In the genomic region with DNA sequence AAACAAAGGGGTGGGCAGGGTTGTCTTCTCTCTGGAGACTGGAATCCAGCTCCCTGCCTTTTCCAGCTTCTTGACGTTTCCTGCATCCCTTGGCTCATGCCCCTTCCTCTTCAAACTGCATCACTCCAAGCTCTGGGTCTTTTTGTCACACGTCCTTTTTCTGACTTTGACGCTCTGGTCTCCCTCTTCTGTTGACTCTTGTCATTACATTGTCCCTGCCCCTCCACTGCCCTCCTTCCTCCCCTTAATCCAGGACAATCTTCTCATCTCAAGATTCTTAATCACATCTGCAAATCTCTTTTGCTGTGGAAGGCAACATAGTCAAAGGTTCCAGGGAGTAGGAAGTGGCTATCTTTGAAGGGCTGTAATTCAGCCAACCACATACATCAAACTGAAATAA, we compare ENCODE assay signal across 25 cellular contexts.
DNase-seq lines count a peak whose midpoint lies in the region; ATAC-seq, FAIRE-seq and TF ChIP-seq lines count a peak whose summit lies in the region.
"Had no signal": no experiment of that assay in that cellular context is flagged by ENCODE, and none has a peak within 500 bp of the region (broad histone marks: within the 10 kb centered on the region; RNA-seq: fewer than 3 reads in every experiment).

No MANE protein-coding gene starts in this region.

- in situ Hi-C loops in brain microvascular endothelial cell (cut with HindIII; ENCODE audit: low pct_ligation_motif_present, low sequenced_read_pairs): no loop called here

- DNase-seq in D341Med (ENCODE audit: low spot score) (peak; percentile 37), GM12892 (ENCODE audit: insufficient read length) (no peak), NCI-H82 treated with DMSO at 0.1 percent for 48 hours (lab: John Stamatoyannopoulos, UW; ENCODE audit: unreplicated experiment) (peak; percentile 21), brain microvascular endothelial cell (no peak), OCI-M2 (lab: John Stamatoyannopoulos, UW; ENCODE audit: unreplicated experiment) (no peak), NCI-H1105 (lab: John Stamatoyannopoulos, UW) (no peak)
- DNase-seq: activated CD4-positive, alpha-beta T cell treated with anti-CD3 and anti-CD28 coated beads, Interleukin-2, amount 10 ng/mL, durations not matched to agents 7 days and 5 days; activated naive CD8-positive, alpha-beta T cell treated with anti-CD3 and anti-CD28 coated beads, Interleukin-2, amount 10 ng/mL, durations not matched to agents 7 days and 5 days; body of pancreas; esophagus squamous epithelium; MV-4-11; NCI-H1694 treated with DMSO at 0.1 percent for 48 hours; NCI-H526 treated with DMSO at 0.1 percent for 48 hours; OCI-M1; SHP77; substantia nigra; T-cell had no signal

- no peak overlapping the region for H3K27ac ChIP-seq in brain microvascular endothelial cell
- H3K27ac ChIP-seq: body of pancreas, esophagus squamous epithelium, gastroesophageal sphincter, neural progenitor cell had no signal

- no peaks in the 10 kb centered on the region for H3K36me3 ChIP-seq in brain microvascular endothelial cell (replicated peaks)
- H3K36me3 ChIP-seq: esophagus squamous epithelium, gastroesophageal sphincter, neural progenitor cell had no signal

- no peaks in the 10 kb centered on the region for H3K27me3 ChIP-seq in brain microvascular endothelial cell (replicated peaks)
- H3K27me3 ChIP-seq: body of pancreas, esophagus squamous epithelium, gastroesophageal sphincter, neural progenitor cell had no signal

- TF ChIP-seq POLR2A in GM12892 (IDR thresholded peaks at IDR 0.05; ENCODE audit: low read depth, low read length): no peak

- no peak overlapping the region for H3K4me3 ChIP-seq in brain microvascular endothelial cell (ENCODE audit: low read depth, low read length)
- H3K4me3 ChIP-seq: body of pancreas, esophagus squamous epithelium, gastroesophageal sphincter, neural progenitor cell had no signal

- TF ChIP-seq CTCF in brain microvascular endothelial cell (IDR thresholded peaks at IDR 0.05; ENCODE audit: low read depth, low read length, missing control alignments): peak; percentile 11

- peak; percentile 30 for FAIRE-seq in GM12892 (lab: Jason Lieb, UNC)
- FAIRE-seq: colon, G401.6, keratinocyte, TTC549 had no signal

- no peak for ATAC-seq in HG03095 (IDR thresholded peaks at IDR 0.05; ENCODE audit: unreplicated experiment)
- no peak for ATAC-seq in HG02981 (IDR thresholded peaks at IDR 0.05; ENCODE audit: unreplicated experiment)
- ATAC-seq: body of pancreas, gastroesophageal sphincter, T-cell had no signal

Comparison
In these comparisons a context has a peak if more than half of its experiments do, and no peak if none do; other contexts are left out.
1. DNase-seq: peak in D341Med (single experiment) and NCI-H82 treated with DMSO at 0.1 percent for 48 hours (single experiment); none in GM12892 (single experiment), brain microvascular endothelial cell (single experiment), OCI-M2 (single experiment) and NCI-H1105 (single experiment).